Comparison of ENCODE assay signal across 7 cellular contexts in genomic region chr3:53709856-53710674, GRCh38.
A peak's percentile ranks its signal among the peaks of the same experiment; 100 is the strongest.
DNase-seq lines count a peak whose midpoint lies in the region; ATAC-seq, FAIRE-seq and TF ChIP-seq lines count a peak whose summit lies in the region.

No MANE protein-coding gene starts in this region.

- no peaks in the 10 kb centered on the region for H3K9me3 Mint-ChIP-seq in activated CD8-positive, alpha-beta T cell treated with anti-CD3 and anti-CD28 coated beads for 36 hours
- no peaks in the 10 kb centered on the region for H3K9me3 Mint-ChIP-seq in effector memory CD8-positive, alpha-beta T cell
- no peaks in the 10 kb centered on the region for H3K9me3 Mint-ChIP-seq in memory B cell

- CTCF ChIA-PET in activated CD8-positive, alpha-beta T cell treated with anti-CD3 and anti-CD28 coated beads for 36 hours (lab: Charles Lee) = interaction anchor here (0.5 to 3.0 kb wide), 31 partner anchors 11 to 510 kb away, joined by 3 to 20 read pairs (median 3); no protein-coding TSS in a partner anchor

- intact Hi-C loops in activated CD8-positive, alpha-beta T cell treated with anti-CD3 and anti-CD28 coated beads for 36 hours (cut with micrococcal nuclease) = loop anchor here (2.0 kb wide), 1 partner anchor 335 kb away; no protein-coding TSS in a partner anchor

- peak; percentile 74 for ATAC-seq in HG02885 (IDR thresholded peaks at IDR 0.05; ENCODE audit: poor library complexity, unreplicated experiment)
- ATAC-seq in activated CD8-positive, alpha-beta T cell treated with anti-CD3 and anti-CD28 coated beads for 36 hours = peak; percentile 89
- peak; percentile 83 for ATAC-seq in effector memory CD8-positive, alpha-beta T cell (replicated peaks)
- ATAC-seq in memory B cell (ENCODE audit: low read depth) = peak; percentile 86

- H3K4me1 Mint-ChIP-seq in activated CD8-positive, alpha-beta T cell treated with anti-CD3 and anti-CD28 coated beads for 36 hours (ENCODE audit: low read depth) = peaks cover 7% of the 10 kb centered on the region
- peaks cover 4 to 6% of the 10 kb centered on the region in 2 donors for H3K4me1 Mint-ChIP-seq in effector memory CD8-positive, alpha-beta T cell (ENCODE audit: low read depth in 2 of 2)
- peaks cover 6% of the 10 kb centered on the region for H3K4me1 Mint-ChIP-seq in memory B cell

- H3K4me3 Mint-ChIP-seq in activated CD8-positive, alpha-beta T cell treated with anti-CD3 and anti-CD28 coated beads for 36 hours = no peak overlapping the region
- H3K4me3 Mint-ChIP-seq in effector memory CD8-positive, alpha-beta T cell = no peak overlapping the region
- no peak overlapping the region for H3K4me3 Mint-ChIP-seq in memory B cell

- TF ChIP-seq CTCF in activated CD8-positive, alpha-beta T cell treated with anti-CD3 and anti-CD28 coated beads for 36 hours (IDR thresholded peaks at IDR 0.05) = peak; percentile 72

- DNase-seq in GM12892 (ENCODE audit: insufficient read length) (peak; percentile 45), NCI-H748 (lab: John Stamatoyannopoulos, UW; ENCODE audit: unreplicated experiment) (peak; percentile 67), memory B cell (ENCODE audit: low spot score in 2 of 2) (peak; percentile 49 to 62)
- DNase-seq in activated CD8-positive, alpha-beta T cell treated with anti-CD3 and anti-CD28 coated beads for 36 hours = peak; percentile 76
- DNase-seq in effector memory CD8-positive, alpha-beta T cell = peak; percentile 37 to 48 (median 39)
- peak; percentile 8 for DNase-seq in stimulated activated CD8-positive, alpha-beta memory T cell treated with anti-CD3 and anti-CD28 coated beads, Interleukin-15, amount 100 ng/mL, for 24 hours (ENCODE audit: low read depth)

- H3K27ac Mint-ChIP-seq in activated CD8-positive, alpha-beta T cell treated with anti-CD3 and anti-CD28 coated beads for 36 hours = no peak overlapping the region
- no peak overlapping the region for H3K27ac Mint-ChIP-seq in effector memory CD8-positive, alpha-beta T cell
- H3K27ac Mint-ChIP-seq in memory B cell = no peak overlapping the region

- peak; percentile 84 for FAIRE-seq in GM12892 (lab: Jason Lieb, UNC)

- TF ChIP-seq POLR2A in GM12892 (IDR thresholded peaks at IDR 0.05; ENCODE audit: low read depth, low read length) = no peak

- H3K27me3 Mint-ChIP-seq in activated CD8-positive, alpha-beta T cell treated with anti-CD3 and anti-CD28 coated beads for 36 hours = no peaks in the 10 kb centered on the region
- no peaks in the 10 kb centered on the region for H3K27me3 Mint-ChIP-seq in effector memory CD8-positive, alpha-beta T cell
- H3K27me3 Mint-ChIP-seq in memory B cell = no peaks in the 10 kb centered on the region

- H3K36me3 Mint-ChIP-seq in activated CD8-positive, alpha-beta T cell treated with anti-CD3 and anti-CD28 coated beads for 36 hours (ENCODE audit: low read depth) = no peaks in the 10 kb centered on the region
- H3K36me3 Mint-ChIP-seq in effector memory CD8-positive, alpha-beta T cell (ENCODE audit: insufficient read depth) = no peaks in the 10 kb centered on the region
- H3K36me3 Mint-ChIP-seq in memory B cell = no peaks in the 10 kb centered on the region

- POLR2A ChIA-PET in activated CD8-positive, alpha-beta T cell treated with anti-CD3 and anti-CD28 coated beads for 36 hours (lab: Charles Lee) = no interaction called here

Comparison
In these comparisons a context has a peak if more than half of its experiments do, and no peak if none do; other contexts are left out.
1. Peak in every context shown above with its lines: DNase-seq and ATAC-seq.
2. DNase-seq: peak in every context shown above with its lines; median percentile 76 in activated CD8-positive, alpha-beta T cell treated with anti-CD3 and anti-CD28 coated beads for 36 hours; 67 in NCI-H748; 56 in memory B cell; 45 in GM12892; 39 in effector memory CD8-positive, alpha-beta T cell; 8 in stimulated activated CD8-positive, alpha-beta memory T cell treated with anti-CD3 and anti-CD28 coated beads, Interleukin-15, amount 100 ng/mL, for 24 hours.